In genomic region chr18:11991021-11991770, GRCh38 we compare ENCODE assay signal across 23 cellular contexts. TPM values are rescaled to one million over a fixed set of nuclear protein-coding genes. Genes with fewer than 3 reads are reported as not detected.
DNase-seq lines count a peak whose midpoint lies in the region; ATAC-seq and TF ChIP-seq lines count a peak whose summit lies in the region.
"Had no signal": no experiment of that assay in that cellular context is flagged by ENCODE, and none has a peak within 500 bp of the region (broad histone marks: within the 10 kb centered on the region; RNA-seq: fewer than 3 reads in every experiment).

No MANE protein-coding gene starts in this region.

- TF ChIP-seq POLR2A in body of pancreas (IDR thresholded peaks at IDR 0.05) (no peak), gastroesophageal sphincter (IDR thresholded peaks at IDR 0.05) (no peak)

- intact Hi-C loops in body of pancreas (cut with DNase I) = no loop called here
- intact Hi-C loops in CD4-positive, alpha-beta T cell (cut with DNase I, micrococcal nuclease) = no loop called here

- H3K14ac ChIP-seq in mesenchymal stem cell (ENCODE audit: low read length in 2 of 2) = no peak overlapping the region

- peak in 2 of 4 donors; percentile 48 to 68 for DNase-seq in body of pancreas
- DNase-seq in mesenchymal stem cell = no peak
- DNase-seq in renal cortical epithelial cell (ENCODE audit: low read depth) = peak; percentile 76
- DNase-seq in progenitor cell of endocrine pancreas (ENCODE audit: low spot score, unreplicated experiment) = no peak
- DNase-seq in CD4-positive, alpha-beta T cell = no peak
- DNase-seq: activated CD4-positive, alpha-beta T cell treated with anti-CD3 and anti-CD28 coated beads for 48 hours; dermis blood vessel endothelial cell; Karpas-422; kidney glomerular epithelial cell; MV-4-11; NCI-H146; NCI-H526; nephron progenitor cell; stimulated activated CD4-positive, alpha-beta T cell treated with anti-CD3 and anti-CD28 coated beads, Interleukin-4, amount 100 ng/mL, for 24 hours; stimulated activated naive CD8-positive, alpha-beta T cell treated with anti-CD3 and anti-CD28 coated beads, Interleukin-15, Interleukin-2, amounts not matched to agents 100 U/mL and 50 U/mL, for 24 hours had no signal

- peak overlapping the region; percentile 5 for H2AK5ac ChIP-seq in mesenchymal stem cell (ENCODE audit: low read length, severe bottlenecking)

- H3K4me1 ChIP-seq in body of pancreas = peaks cover 100% of the 10 kb centered on the region
- peaks cover 56% of the 10 kb centered on the region for H3K4me1 ChIP-seq in mesenchymal stem cell (ENCODE audit: control insufficient read depth, insufficient read depth, low read depth, low read length)
- H3K4me1 ChIP-seq in gastroesophageal sphincter = peaks cover 0 to 71% (median 46%) of the 10 kb centered on the region in 3 donors

- peak overlapping the region; percentile 46 for H3K27ac ChIP-seq in C4-2B
- H3K27ac ChIP-seq in body of pancreas = peak overlapping the region; percentile 85 to 98 (median 93)
- H3K27ac ChIP-seq in mesenchymal stem cell (ENCODE audit: low read length, poor library complexity, severe bottlenecking) = no peak overlapping the region
- peak overlapping the region in 1 of 4 donors; percentile 20 for H3K27ac ChIP-seq in gastroesophageal sphincter
- H3K27ac ChIP-seq in CD4-positive, alpha-beta T cell (ENCODE audit: low read depth, low read length) = no peak overlapping the region
- H3K27ac ChIP-seq: BLaER1, SK-N-MC, thoracic aorta had no signal

- no peak overlapping the region for H3K18ac ChIP-seq in mesenchymal stem cell (ENCODE audit: low read depth in 1 of 2, low read length in 2 of 2)

- TF ChIP-seq CTCF in C4-2B (conservative IDR thresholded peaks at IDR 0.05) (no peak), body of pancreas (IDR thresholded peaks at IDR 0.05) (no peak), progenitor cell of endocrine pancreas (IDR thresholded peaks at IDR 0.05; ENCODE audit: unreplicated experiment) (no peak), gastroesophageal sphincter (IDR thresholded peaks at IDR 0.05) (no peak)
- TF ChIP-seq CTCF in CD4-positive, alpha-beta T cell (IDR thresholded peaks at IDR 0.05) = no peak

- no peak overlapping the region for H2BK120ac ChIP-seq in mesenchymal stem cell (ENCODE audit: low read depth, low read length)

- H3K4me3 Mint-ChIP-seq in progenitor cell of endocrine pancreas (ENCODE audit: low read depth) = no peak overlapping the region
- H3K4me3 Mint-ChIP-seq in CD4-positive, alpha-beta T cell = no peak overlapping the region
- H3K4me3 Mint-ChIP-seq: activated naive CD4-positive, alpha-beta T cell treated with anti-CD3 and anti-CD28 coated beads, Interleukin-2, amount 50 U/mL, for 24 hours; mesothelial cell of epicardium had no signal

- H3K9me3 Mint-ChIP-seq in progenitor cell of endocrine pancreas (ENCODE audit: low read depth) = no peaks in the 10 kb centered on the region
- no peaks in the 10 kb centered on the region for H3K9me3 Mint-ChIP-seq in CD4-positive, alpha-beta T cell
- H3K9me3 Mint-ChIP-seq: activated naive CD4-positive, alpha-beta T cell treated with anti-CD3 and anti-CD28 coated beads, Interleukin-2, amount 50 U/mL, for 24 hours; mesothelial cell of epicardium; nephron progenitor cell had no signal

- H3K9me3 ChIP-seq in body of pancreas = no peaks in the 10 kb centered on the region
- H3K9me3 ChIP-seq in mesenchymal stem cell (ENCODE audit: control insufficient read depth, low read length) = no peaks in the 10 kb centered on the region
- H3K9me3 ChIP-seq in gastroesophageal sphincter = no peaks in the 10 kb centered on the region
- no peaks in the 10 kb centered on the region for H3K9me3 ChIP-seq in CD4-positive, alpha-beta T cell (ENCODE audit: control insufficient read depth, low read length)
- H3K9me3 ChIP-seq: BLaER1, thoracic aorta had no signal

- no peaks in the 10 kb centered on the region for H3K27me3 ChIP-seq in body of pancreas
- no peaks in the 10 kb centered on the region for H3K27me3 ChIP-seq in mesenchymal stem cell (ENCODE audit: control insufficient read depth in 1 of 2, insufficient read depth in 1 of 2, low read length in 2 of 2)
- H3K27me3 ChIP-seq in gastroesophageal sphincter = no peaks in the 10 kb centered on the region
- H3K27me3 ChIP-seq in CD4-positive, alpha-beta T cell (ENCODE audit: control insufficient read depth, insufficient read depth, low read length) = no peaks in the 10 kb centered on the region
- H3K27me3 ChIP-seq: BLaER1 had no signal

- no peak overlapping the region for H2BK15ac ChIP-seq in mesenchymal stem cell (ENCODE audit: low read depth, poor library complexity, severe bottlenecking)

- CTCF ChIA-PET in CD4-positive, alpha-beta T cell (lab: Charles Lee) = interaction anchor here (1.9 kb wide), 1 partner anchor 53 kb away, joined by 5 read pairs; no protein-coding TSS in a partner anchor

- no peak overlapping the region for H2AFZ ChIP-seq in mesenchymal stem cell (ENCODE audit: low read depth, low read length)

- no peak overlapping the region for H3K9ac ChIP-seq in mesenchymal stem cell (ENCODE audit: low read length)
- H3K9ac ChIP-seq: BLaER1 had no signal

- H3K4me3 ChIP-seq in body of pancreas = no peak overlapping the region
- no peak overlapping the region for H3K4me3 ChIP-seq in mesenchymal stem cell (ENCODE audit: insufficient read depth in 1 of 2, low read depth in 1 of 2, low read length in 2 of 2)
- no peak overlapping the region for H3K4me3 ChIP-seq in gastroesophageal sphincter
- H3K4me3 ChIP-seq: BLaER1, SK-N-MC, thoracic aorta had no signal

- no peak overlapping the region for H4K91ac ChIP-seq in mesenchymal stem cell (ENCODE audit: low read length)

- 51 to 57% methylated on average over 16 to 19 of the region's 19 CpGs for WGBS in body of pancreas, 2 donors
- WGBS in mesenchymal stem cell = 92% methylated on average over 19 of the region's 19 CpGs
- WGBS in gastroesophageal sphincter (ENCODE audit: low coverage in 1 of 2), 2 donors = 79 to 83% methylated on average over 5 to 19 of the region's 19 CpGs

- no peaks in the 10 kb centered on the region for H3K27me3 Mint-ChIP-seq in progenitor cell of endocrine pancreas
- no peaks in the 10 kb centered on the region for H3K27me3 Mint-ChIP-seq in CD4-positive, alpha-beta T cell
- H3K27me3 Mint-ChIP-seq: activated naive CD4-positive, alpha-beta T cell treated with anti-CD3 and anti-CD28 coated beads, Interleukin-2, amount 50 U/mL, for 24 hours had no signal

- POLR2A ChIA-PET in CD4-positive, alpha-beta T cell (lab: Charles Lee) = interaction anchor here (1.4 kb wide), 1 partner anchor 9 kb away, joined by 6 read pairs; the partner anchor contains the start of gene IMPA2

- H3K36me3 ChIP-seq in body of pancreas (replicated peaks in 1 of 2; ENCODE audit: insufficient read depth in 1 of 2, low read depth in 2 of 2) (no peaks in the 10 kb centered on the region), mesenchymal stem cell (ENCODE audit: control insufficient read depth in 1 of 2, insufficient read depth in 2 of 2, low read depth in 1 of 2, low read length in 2 of 2) (peaks cover 0 to 16% of the 10 kb centered on the region in 2 experiments), gastroesophageal sphincter (no peaks in the 10 kb centered on the region)
- H3K36me3 ChIP-seq: thoracic aorta had no signal

- no peak overlapping the region for H3K27ac Mint-ChIP-seq in progenitor cell of endocrine pancreas
- H3K27ac Mint-ChIP-seq in CD4-positive, alpha-beta T cell = no peak overlapping the region
- H3K27ac Mint-ChIP-seq: activated naive CD4-positive, alpha-beta T cell treated with anti-CD3 and anti-CD28 coated beads, Interleukin-2, amount 50 U/mL, for 24 hours had no signal

- no peak for ATAC-seq in body of pancreas
- ATAC-seq in GM19328 (IDR thresholded peaks at IDR 0.05; ENCODE audit: unreplicated experiment) = no peak
- no peak for ATAC-seq in gastroesophageal sphincter
- no peak for ATAC-seq in CD4-positive, alpha-beta T cell (ENCODE audit: poor library complexity)
- ATAC-seq: stimulated activated naive CD8-positive, alpha-beta T cell treated with anti-CD3 and anti-CD28 coated beads, Interleukin-15, Interleukin-2, amounts not matched to agents 100 U/mL and 50 U/mL, for 24 hours had no signal

- H3K23ac ChIP-seq in mesenchymal stem cell (ENCODE audit: low read length in 2 of 2) = no peak overlapping the region

- no peak overlapping the region for H4K8ac ChIP-seq in mesenchymal stem cell (ENCODE audit: low read length)

- no peak overlapping the region for H3K4ac ChIP-seq in mesenchymal stem cell (ENCODE audit: low read depth in 1 of 2, low read length in 2 of 2)

- no peak overlapping the region for H2BK12ac ChIP-seq in mesenchymal stem cell (ENCODE audit: low read length in 2 of 2)

- peaks cover 34% of the 10 kb centered on the region for H3K79me1 ChIP-seq in mesenchymal stem cell (replicated peaks; ENCODE audit: low read length, poor library complexity, severe bottlenecking)

- H3K4me1 Mint-ChIP-seq in progenitor cell of endocrine pancreas (ENCODE audit: low read depth) = peaks cover 52% of the 10 kb centered on the region
- H3K4me1 Mint-ChIP-seq in CD4-positive, alpha-beta T cell (ENCODE audit: low read depth) = peaks cover 10% of the 10 kb centered on the region

- H2BK5ac ChIP-seq in mesenchymal stem cell (ENCODE audit: low read depth, low read length, poor library complexity, severe bottlenecking) = no peak overlapping the region

- H3K4me2 ChIP-seq in mesenchymal stem cell (ENCODE audit: low read length, poor library complexity, severe bottlenecking) = no peak overlapping the region
- H3K4me2 ChIP-seq: BLaER1 had no signal

- peaks cover 2% of the 10 kb centered on the region for H3K36me3 Mint-ChIP-seq in progenitor cell of endocrine pancreas (ENCODE audit: insufficient read depth)
- no peaks in the 10 kb centered on the region for H3K36me3 Mint-ChIP-seq in CD4-positive, alpha-beta T cell (ENCODE audit: low read depth)
- H3K36me3 Mint-ChIP-seq: activated naive CD4-positive, alpha-beta T cell treated with anti-CD3 and anti-CD28 coated beads, Interleukin-2, amount 50 U/mL, for 24 hours; mesothelial cell of epicardium had no signal

- TF ChIP-seq EP300 in gastroesophageal sphincter (IDR thresholded peaks at IDR 0.05) = no peak

RNA-seq across cellular contexts. Expression of gene IMPA2, which starts 9.9 kb away (rescaled TPM):
- total RNA-seq in body of pancreas = 100 to 1,000 TPM; 269 to 446 TPM
- polyA plus RNA-seq in mesenchymal stem cell (2013, experiment 1 of 2) = 12.3 TPM
- 12.2 TPM for polyA plus RNA-seq in mesenchymal stem cell (2013, experiment 2 of 2)
- 32.1 and 123 TPM in 2 replicates for total RNA-seq in renal cortical epithelial cell
- total RNA-seq in progenitor cell of endocrine pancreas = 53.4 and 58.8 TPM in 2 replicates
- 100 to 1,000 TPM; 112 to 385 (median 215) TPM for total RNA-seq in gastroesophageal sphincter
- total RNA-seq in CD4-positive, alpha-beta T cell = 1 to 10 TPM; 1.7 to 2.5 TPM

Comparison
In these comparisons a context has a peak if more than half of its experiments do, and no peak if none do; other contexts are left out.
1. H3K27ac ChIP-seq: peak in C4-2B (single experiment) and body of pancreas (4 of 4); none in mesenchymal stem cell (single experiment) and CD4-positive, alpha-beta T cell (single experiment).